Comparison of ENCODE assay signal across 8 cellular contexts in genomic region chr1:226405411-226405988, GRCh38. TPM values are rescaled to one million over a fixed set of nuclear protein-coding genes. Genes with fewer than 3 reads are reported as not detected.
DNase-seq lines count a peak whose midpoint lies in the region; ATAC-seq, FAIRE-seq and TF ChIP-seq lines count a peak whose summit lies in the region.

No MANE protein-coding gene starts in this region.

- no peak overlapping the region for H3K27ac ChIP-seq in CD8-positive, alpha-beta T cell (ENCODE audit: low read depth, low read length)
- peak overlapping the region; percentile 89 for H3K27ac ChIP-seq in SU-DHL-6 (ENCODE audit: low read depth, low read length)

- no peak for TF ChIP-seq CTCF in CD8-positive, alpha-beta T cell (IDR thresholded peaks at IDR 0.05)
- no peak for TF ChIP-seq CTCF in SU-DHL-6 (IDR thresholded peaks at IDR 0.05; ENCODE audit: insufficient read depth, low read length, poor library complexity, severe bottlenecking)

- POLR2A ChIA-PET in CD8-positive, alpha-beta T cell (lab: Charles Lee) = no interaction called here

- H3K36me3 ChIP-seq in CD8-positive, alpha-beta T cell (ENCODE audit: insufficient read depth, low read length) = peaks cover 16% of the 10 kb centered on the region
- peaks cover 13% of the 10 kb centered on the region for H3K36me3 ChIP-seq in SU-DHL-6 (ENCODE audit: low read length)

- H3K9me3 ChIP-seq in CD8-positive, alpha-beta T cell (ENCODE audit: low read length) = no peaks in the 10 kb centered on the region
- H3K9me3 ChIP-seq in SU-DHL-6 (ENCODE audit: insufficient read depth, low read length) = no peaks in the 10 kb centered on the region

- intact Hi-C loops in CD8-positive, alpha-beta T cell (cut with DNase I, micrococcal nuclease) = loop anchor here (5.0 to 10.0 kb wide), 8 partner anchors 98 to 938 kb away; partner anchors contain the start of genes ACBD3 (in 1 of the 2), COQ8A (in 1 of the 2), ITPKB (in 1 of the 2) and LIN9 (in 1 of the 2)

- H3K36me3 Mint-ChIP-seq in CD8-positive, alpha-beta T cell = peaks cover 34% of the 10 kb centered on the region

- no peak for ATAC-seq in CD8-positive, alpha-beta T cell
- ATAC-seq in GM21619 (IDR thresholded peaks at IDR 0.05; ENCODE audit: unreplicated experiment) = peak; percentile 20
- no peak for ATAC-seq in HG02763 (IDR thresholded peaks at IDR 0.05; ENCODE audit: unreplicated experiment)
- ATAC-seq in GM18870 (IDR thresholded peaks at IDR 0.05; ENCODE audit: unreplicated experiment) = no peak

- H4K20me1 ChIP-seq in SU-DHL-6 (ENCODE audit: low read depth, low read length) = peaks cover 30% of the 10 kb centered on the region; the same call in 1 of the 2 replicates

- peak overlapping the region; percentile 1 for H3K4me3 ChIP-seq in CD8-positive, alpha-beta T cell (ENCODE audit: low read depth, low read length)
- peak overlapping the region; percentile 91 for H3K4me3 ChIP-seq in SU-DHL-6 (ENCODE audit: insufficient read depth, low read length, poor library complexity, severe bottlenecking)
- H3K4me3 ChIP-seq in iPS-11a (ENCODE audit: low read depth, low read length) = peak overlapping the region; percentile 10

- peaks cover 73% of the 10 kb centered on the region for H3K79me2 ChIP-seq in SU-DHL-6 (ENCODE audit: insufficient read depth, low read length)

- H3K27me3 Mint-ChIP-seq in CD8-positive, alpha-beta T cell (ENCODE audit: low read depth) = no peaks in the 10 kb centered on the region

- no peaks in the 10 kb centered on the region for H3K9me2 ChIP-seq in SU-DHL-6 (replicated peaks; ENCODE audit: insufficient read depth, low read length)

- H3K27ac Mint-ChIP-seq in CD8-positive, alpha-beta T cell = peak overlapping the region; percentile 90

- no peak overlapping the region for H2AFZ ChIP-seq in SU-DHL-6 (ENCODE audit: low read depth, low read length, severe bottlenecking)

- peak overlapping the region; percentile 78 for H3K9ac ChIP-seq in SU-DHL-6 (ENCODE audit: low read length)

- peak in 2 of 7 experiments; percentile 25 to 50 for DNase-seq in CD8-positive, alpha-beta T cell
- no peak for DNase-seq in GM19239 (ENCODE audit: insufficient read length, low spot score)
- DNase-seq in DMS153 treated with DMSO at 0.1 percent for 48 hours (lab: John Stamatoyannopoulos, UW; ENCODE audit: unreplicated experiment) = no peak

- no peak for FAIRE-seq in GM19239 (lab: Jason Lieb, UNC)

- no peaks in the 10 kb centered on the region for H3K9me3 Mint-ChIP-seq in CD8-positive, alpha-beta T cell

- CTCF ChIA-PET in CD8-positive, alpha-beta T cell (lab: Charles Lee) = interaction anchor here (0.6 to 5.8 kb wide), 4 partner anchors 10 to 40 kb away, joined by 4 to 54 read pairs (median 40); no protein-coding TSS in a partner anchor

- peaks cover 22% of the 10 kb centered on the region for H3F3A ChIP-seq in SU-DHL-6 (ENCODE audit: insufficient read depth)

- H3K4me1 ChIP-seq in CD8-positive, alpha-beta T cell (ENCODE audit: insufficient read depth, low read length) = peaks cover 45% of the 10 kb centered on the region

- no peaks in the 10 kb centered on the region for H3K27me3 ChIP-seq in CD8-positive, alpha-beta T cell (ENCODE audit: insufficient read depth, low read length)
- H3K27me3 ChIP-seq in SU-DHL-6 (ENCODE audit: low read length) = no peaks in the 10 kb centered on the region

- H3K4me2 ChIP-seq in SU-DHL-6 (ENCODE audit: low read depth, low read length, poor library complexity, severe bottlenecking) = peak overlapping the region; percentile 80

- H3K4me3 Mint-ChIP-seq in CD8-positive, alpha-beta T cell = peak overlapping the region; percentile 61

- peaks cover 63% of the 10 kb centered on the region for H3K4me1 Mint-ChIP-seq in CD8-positive, alpha-beta T cell (ENCODE audit: low read depth)

RNA-seq across cellular contexts. Expression of gene PARP1, which starts 2.4 kb away (rescaled TPM):
- 10 to 100 TPM; 38.6 to 46.2 TPM for total RNA-seq in CD8-positive, alpha-beta T cell

Comparison
In these comparisons a context has a peak if more than half of its experiments do, and no peak if none do; other contexts are left out.
1. H3K4me3 ChIP-seq: peak in every context shown above with its lines; median percentile 91 in SU-DHL-6; 10 in iPS-11a; 1 in CD8-positive, alpha-beta T cell.